Comparison of ENCODE assay signal across 1 cellular context in the genomic region with DNA sequence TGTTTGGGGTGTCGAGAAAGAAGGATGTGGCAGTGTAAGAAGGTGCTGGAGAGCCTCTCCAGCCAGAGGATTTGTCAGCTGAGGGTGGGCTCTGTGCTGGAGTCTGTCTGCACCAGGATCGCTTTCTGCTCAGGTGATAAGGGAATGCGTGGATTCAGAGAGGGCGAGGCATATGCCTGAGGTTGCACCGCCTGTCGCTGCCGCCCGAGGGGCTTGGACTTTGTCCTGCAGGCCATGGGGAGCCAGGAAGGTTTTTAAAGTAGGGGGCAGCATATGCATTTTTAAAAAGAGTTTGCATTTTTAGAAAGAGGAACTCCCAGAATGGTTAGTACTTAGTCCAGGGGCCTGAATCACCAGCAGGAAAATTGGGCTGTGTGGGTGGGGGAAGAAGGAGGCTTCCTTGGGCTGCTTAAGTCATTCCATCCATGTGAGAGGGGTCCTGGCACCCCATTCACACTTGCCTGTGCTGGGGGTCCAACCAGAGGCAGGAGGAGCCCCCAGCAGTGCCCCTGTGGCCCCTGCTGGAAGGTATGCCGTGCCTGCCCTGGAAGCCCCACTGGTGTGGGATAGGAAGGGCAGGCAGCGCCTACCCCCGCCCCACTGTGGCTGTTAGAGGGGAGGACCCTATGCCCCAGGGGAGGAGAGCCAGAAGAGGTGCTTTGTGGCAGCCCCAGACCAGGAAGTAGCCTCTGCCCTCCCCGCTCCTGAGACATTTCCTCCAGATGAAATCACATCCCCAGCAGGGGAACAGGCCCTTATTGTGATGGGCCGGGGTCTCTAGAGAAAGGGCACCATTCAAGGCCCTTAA.
TF ChIP-seq lines count a peak whose summit lies in the region.

No MANE protein-coding gene starts in this region.

TF ChIP-seq in SK-N-SH treated with all-trans-retinoic acid at 6 μM for 48 hours, 23 proteins besides CTCF, POLR2A, EP300 and RAD21 (continued from another document):
- TF ChIP-seq, protein P1, sequence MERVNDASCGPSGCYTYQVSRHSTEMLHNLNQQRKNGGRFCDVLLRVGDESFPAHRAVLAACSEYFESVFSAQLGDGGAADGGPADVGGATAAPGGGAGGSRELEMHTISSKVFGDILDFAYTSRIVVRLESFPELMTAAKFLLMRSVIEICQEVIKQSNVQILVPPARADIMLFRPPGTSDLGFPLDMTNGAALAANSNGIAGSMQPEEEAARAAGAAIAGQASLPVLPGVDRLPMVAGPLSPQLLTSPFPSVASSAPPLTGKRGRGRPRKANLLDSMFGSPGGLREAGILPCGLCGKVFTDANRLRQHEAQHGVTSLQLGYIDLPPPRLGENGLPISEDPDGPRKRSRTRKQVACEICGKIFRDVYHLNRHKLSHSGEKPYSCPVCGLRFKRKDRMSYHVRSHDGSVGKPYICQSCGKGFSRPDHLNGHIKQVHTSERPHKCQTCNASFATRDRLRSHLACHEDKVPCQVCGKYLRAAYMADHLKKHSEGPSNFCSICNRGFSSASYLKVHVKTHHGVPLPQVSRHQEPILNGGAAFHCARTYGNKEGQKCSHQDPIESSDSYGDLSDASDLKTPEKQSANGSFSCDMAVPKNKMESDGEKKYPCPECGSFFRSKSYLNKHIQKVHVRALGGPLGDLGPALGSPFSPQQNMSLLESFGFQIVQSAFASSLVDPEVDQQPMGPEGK (CRISPR knock-in tag; IDR thresholded peaks at IDR 0.05; ENCODE audit: borderline replicate concordance): no peak
- TF ChIP-seq, protein P2, sequence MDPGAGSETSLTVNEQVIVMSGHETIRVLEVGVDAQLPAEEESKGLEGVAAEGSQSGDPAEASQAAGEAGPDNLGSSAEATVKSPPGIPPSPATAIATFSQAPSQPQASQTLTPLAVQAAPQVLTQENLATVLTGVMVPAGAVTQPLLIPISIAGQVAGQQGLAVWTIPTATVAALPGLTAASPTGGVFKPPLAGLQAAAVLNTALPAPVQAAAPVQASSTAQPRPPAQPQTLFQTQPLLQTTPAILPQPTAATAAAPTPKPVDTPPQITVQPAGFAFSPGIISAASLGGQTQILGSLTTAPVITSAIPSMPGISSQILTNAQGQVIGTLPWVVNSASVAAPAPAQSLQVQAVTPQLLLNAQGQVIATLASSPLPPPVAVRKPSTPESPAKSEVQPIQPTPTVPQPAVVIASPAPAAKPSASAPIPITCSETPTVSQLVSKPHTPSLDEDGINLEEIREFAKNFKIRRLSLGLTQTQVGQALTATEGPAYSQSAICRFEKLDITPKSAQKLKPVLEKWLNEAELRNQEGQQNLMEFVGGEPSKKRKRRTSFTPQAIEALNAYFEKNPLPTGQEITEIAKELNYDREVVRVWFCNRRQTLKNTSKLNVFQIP (CRISPR knock-in tag; IDR thresholded peaks at IDR 0.05; ENCODE audit: borderline replicate concordance, low read depth): no peak
- no peak for TF ChIP-seq SNAI2 (CRISPR knock-in tag; IDR thresholded peaks at IDR 0.05)
- TF ChIP-seq, protein P3, sequence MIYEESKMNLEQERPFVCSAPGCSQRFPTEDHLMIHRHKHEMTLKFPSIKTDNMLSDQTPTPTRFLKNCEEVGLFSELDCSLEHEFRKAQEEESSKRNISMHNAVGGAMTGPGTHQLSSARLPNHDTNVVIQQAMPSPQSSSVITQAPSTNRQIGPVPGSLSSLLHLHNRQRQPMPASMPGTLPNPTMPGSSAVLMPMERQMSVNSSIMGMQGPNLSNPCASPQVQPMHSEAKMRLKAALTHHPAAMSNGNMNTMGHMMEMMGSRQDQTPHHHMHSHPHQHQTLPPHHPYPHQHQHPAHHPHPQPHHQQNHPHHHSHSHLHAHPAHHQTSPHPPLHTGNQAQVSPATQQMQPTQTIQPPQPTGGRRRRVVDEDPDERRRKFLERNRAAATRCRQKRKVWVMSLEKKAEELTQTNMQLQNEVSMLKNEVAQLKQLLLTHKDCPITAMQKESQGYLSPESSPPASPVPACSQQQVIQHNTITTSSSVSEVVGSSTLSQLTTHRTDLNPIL (CRISPR knock-in tag; IDR thresholded peaks at IDR 0.05; ENCODE audit: low read depth): no peak
- TF ChIP-seq RARB (CRISPR knock-in tag; IDR thresholded peaks at IDR 0.05): no peak
- TF ChIP-seq ZNF8 (CRISPR knock-in tag; IDR thresholded peaks at IDR 0.05): no peak
- no peak for TF ChIP-seq ZFP3 (CRISPR knock-in tag; IDR thresholded peaks at IDR 0.05)
- TF ChIP-seq ZNF565 (CRISPR knock-in tag; conservative IDR thresholded peaks at IDR 0.05; ENCODE audit: low read depth): no peak
- TF ChIP-seq TOX (CRISPR knock-in tag; IDR thresholded peaks at IDR 0.05; ENCODE audit: borderline replicate concordance): no peak
- TF ChIP-seq PPARA (CRISPR knock-in tag; IDR thresholded peaks at IDR 0.05; ENCODE audit: borderline replicate concordance): no peak
- no peak for TF ChIP-seq GLIS3 (CRISPR knock-in tag; IDR thresholded peaks at IDR 0.05)
